ENCODE assay signal across 8 cellular contexts in the genomic region with DNA sequence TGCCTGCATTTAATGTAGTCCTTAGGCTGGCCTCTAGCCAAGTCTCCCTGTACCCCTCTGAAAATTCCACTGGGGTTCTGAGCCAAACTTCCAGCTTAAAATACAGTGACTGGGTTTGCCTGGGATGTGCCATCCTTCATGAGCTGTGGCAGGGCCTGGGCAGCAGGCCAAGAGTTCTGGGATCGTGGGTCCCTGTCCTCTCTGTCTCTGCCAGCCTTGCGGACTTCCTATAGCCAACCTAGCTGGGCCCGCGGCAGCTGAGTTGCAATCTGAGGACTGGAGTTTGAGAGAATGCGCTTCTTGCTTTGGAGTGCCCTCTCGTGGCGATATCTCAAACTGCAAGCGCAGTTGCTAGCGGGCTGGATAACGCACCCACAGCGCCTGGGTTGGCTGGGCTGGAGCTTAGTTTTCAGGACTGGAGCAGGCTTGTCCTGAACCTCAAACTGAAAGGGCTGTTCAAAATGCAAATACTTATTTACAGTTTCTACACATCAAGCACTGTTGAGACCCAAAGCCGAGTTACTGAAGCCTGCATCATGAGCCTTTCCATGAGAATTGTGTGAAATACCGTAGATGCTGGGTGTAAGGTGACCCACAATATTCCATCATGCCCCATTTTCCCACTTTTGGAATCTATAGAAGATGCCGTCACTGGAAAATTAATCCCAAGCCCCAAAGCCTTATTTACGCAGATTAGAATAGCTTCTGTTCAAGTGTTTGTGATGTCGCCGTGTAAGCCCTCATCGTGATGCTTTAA. TPM values are rescaled to one million over a fixed set of nuclear protein-coding genes. Genes with fewer than 3 reads are reported as not detected.
DNase-seq lines count a peak whose midpoint lies in the region; ATAC-seq and TF ChIP-seq lines count a peak whose summit lies in the region.

No MANE protein-coding gene starts in this region.

- peaks cover 23% of the 10 kb centered on the region for H3K27me3 Mint-ChIP-seq in activated naive CD8-positive, alpha-beta T cell treated with anti-CD3 and anti-CD28 coated beads, Interleukin-2, amount 10 ng/mL, durations not matched to agents 7 days and 5 days

- H3K27ac Mint-ChIP-seq in activated naive CD8-positive, alpha-beta T cell treated with anti-CD3 and anti-CD28 coated beads, Interleukin-2, amount 10 ng/mL, durations not matched to agents 7 days and 5 days: no peak overlapping the region

- intact Hi-C loops in cardiac septum (cut with DNase I): loop anchor here (1.0 to 5.0 kb wide), 3 partner anchors 41 to 198 kb away; no protein-coding TSS in a partner anchor

- H3K4me3 Mint-ChIP-seq in activated naive CD8-positive, alpha-beta T cell treated with anti-CD3 and anti-CD28 coated beads, Interleukin-2, amount 10 ng/mL, durations not matched to agents 7 days and 5 days: no peak overlapping the region

- no peak overlapping the region for H3K27ac ChIP-seq in SU-DHL-6 (ENCODE audit: low read depth, low read length)

- H3K9me2 ChIP-seq in SU-DHL-6 (replicated peaks; ENCODE audit: insufficient read depth, low read length): no peaks in the 10 kb centered on the region

- POLR2A ChIA-PET in activated naive CD8-positive, alpha-beta T cell treated with anti-CD3 and anti-CD28 coated beads, Interleukin-2, amount 10 ng/mL, durations not matched to agents 7 days and 5 days (lab: Charles Lee): interaction anchor here (1.0 kb wide), 1 partner anchor 100 kb away, joined by 7 read pairs; no protein-coding TSS in a partner anchor

- no peaks in the 10 kb centered on the region for H3K36me3 Mint-ChIP-seq in activated naive CD8-positive, alpha-beta T cell treated with anti-CD3 and anti-CD28 coated beads, Interleukin-2, amount 10 ng/mL, durations not matched to agents 7 days and 5 days

- peak; percentile 94 for DNase-seq in ELF-1 (ENCODE audit: low read depth, low spot score)
- DNase-seq in GOT3 (lab: John Stamatoyannopoulos, UW): peak; percentile 23
- DNase-seq in NB4 (ENCODE audit: low read depth): peak; percentile 78
- DNase-seq in activated naive CD8-positive, alpha-beta T cell treated with anti-CD3 and anti-CD28 coated beads, Interleukin-2, amount 10 ng/mL, durations not matched to agents 7 days and 5 days: peak; percentile 87
- DNase-seq in cardiac septum (ENCODE audit: low spot score): peak; percentile 92
- peak; percentile 82 for DNase-seq in putamen (ENCODE audit: low spot score)

- no peak overlapping the region for H3K4me2 ChIP-seq in SU-DHL-6 (ENCODE audit: low read depth, low read length, poor library complexity, severe bottlenecking)

- H4K20me1 ChIP-seq in SU-DHL-6 (ENCODE audit: low read depth, low read length): no peaks in the 10 kb centered on the region

- no peaks in the 10 kb centered on the region for H3K9me3 ChIP-seq in SU-DHL-6 (ENCODE audit: insufficient read depth, low read length)

- H3K36me3 ChIP-seq in SU-DHL-6 (ENCODE audit: low read length): no peaks in the 10 kb centered on the region

- peaks cover 5% of the 10 kb centered on the region for H3K9me3 Mint-ChIP-seq in activated naive CD8-positive, alpha-beta T cell treated with anti-CD3 and anti-CD28 coated beads, Interleukin-2, amount 10 ng/mL, durations not matched to agents 7 days and 5 days

- H3K4me3 ChIP-seq in NB4 (ENCODE audit: low read depth, low read length) (no peak overlapping the region), SU-DHL-6 (ENCODE audit: insufficient read depth, low read length, poor library complexity, severe bottlenecking) (no peak overlapping the region)

- TF ChIP-seq POLR2A in NB4 (IDR thresholded peaks at IDR 0.05; ENCODE audit: extremely low read depth, insufficient read length): no peak

- peaks cover 6% of the 10 kb centered on the region for H3K4me1 Mint-ChIP-seq in activated naive CD8-positive, alpha-beta T cell treated with anti-CD3 and anti-CD28 coated beads, Interleukin-2, amount 10 ng/mL, durations not matched to agents 7 days and 5 days

- H2AFZ ChIP-seq in SU-DHL-6 (ENCODE audit: low read depth, low read length, severe bottlenecking): no peak overlapping the region

- peak; percentile 89 for ATAC-seq in activated naive CD8-positive, alpha-beta T cell treated with anti-CD3 and anti-CD28 coated beads, Interleukin-2, amount 10 ng/mL, durations not matched to agents 7 days and 5 days (ENCODE audit: low read depth)
- ATAC-seq in HG02852 (IDR thresholded peaks at IDR 0.05; ENCODE audit: unreplicated experiment): no peak

- H3F3A ChIP-seq in SU-DHL-6 (ENCODE audit: insufficient read depth): no peaks in the 10 kb centered on the region

- no peaks in the 10 kb centered on the region for H3K79me2 ChIP-seq in SU-DHL-6 (ENCODE audit: insufficient read depth, low read length)

- H3K27me3 ChIP-seq in SU-DHL-6 (ENCODE audit: low read length): no peaks in the 10 kb centered on the region

- TF ChIP-seq CTCF in NB4 (IDR thresholded peaks at IDR 0.05; ENCODE audit: low read depth, low read length) (peak; percentile 86), SU-DHL-6 (IDR thresholded peaks at IDR 0.05; ENCODE audit: insufficient read depth, low read length, poor library complexity, severe bottlenecking) (peak; percentile 90)

- no peak overlapping the region for H3K9ac ChIP-seq in SU-DHL-6 (ENCODE audit: low read length)

RNA-seq across cellular contexts. Expression of a gene that starts 7.3 kb away (rescaled TPM):
- 10 to 100 TPM; 76.4 to 77.9 TPM for total RNA-seq in activated naive CD8-positive, alpha-beta T cell treated with anti-CD3 and anti-CD28 coated beads, Interleukin-2, amount 10 ng/mL, durations not matched to agents 7 days and 5 days
- 93.0 TPM for total RNA-seq in cardiac septum

RNA-seq across cellular contexts. Expression of a gene that starts 26.2 kb away (rescaled TPM):
- total RNA-seq in activated naive CD8-positive, alpha-beta T cell treated with anti-CD3 and anti-CD28 coated beads, Interleukin-2, amount 10 ng/mL, durations not matched to agents 7 days and 5 days: 100 to 1,000 TPM; 237 to 274 TPM
- 147 TPM for total RNA-seq in cardiac septum

RNA-seq across cellular contexts. Expression of a gene that starts 37.4 kb away (rescaled TPM):
- total RNA-seq in activated naive CD8-positive, alpha-beta T cell treated with anti-CD3 and anti-CD28 coated beads, Interleukin-2, amount 10 ng/mL, durations not matched to agents 7 days and 5 days: under 1 TPM; 0.47 to 0.57 TPM
- total RNA-seq in cardiac septum: 0.30 TPM

RNA-seq across cellular contexts. Expression of a gene that starts 55.6 kb away (rescaled TPM):
- total RNA-seq in activated naive CD8-positive, alpha-beta T cell treated with anti-CD3 and anti-CD28 coated beads, Interleukin-2, amount 10 ng/mL, durations not matched to agents 7 days and 5 days: 10 to 100 TPM; 36.1 to 39.8 TPM
- total RNA-seq in cardiac septum: 9.3 TPM

RNA-seq across cellular contexts. Expression of a gene that starts 55.8 kb away (rescaled TPM):
- total RNA-seq in activated naive CD8-positive, alpha-beta T cell treated with anti-CD3 and anti-CD28 coated beads, Interleukin-2, amount 10 ng/mL, durations not matched to agents 7 days and 5 days: 100 to 1,000 TPM; 232 to 237 TPM
- total RNA-seq in cardiac septum: 245 TPM

Comparison
In these comparisons a context has a peak if more than half of its experiments do, and no peak if none do; other contexts are left out.
1. DNase-seq: peak in every context shown above with its lines; median percentile 94 in ELF-1; 92 in cardiac septum; 87 in activated naive CD8-positive, alpha-beta T cell treated with anti-CD3 and anti-CD28 coated beads, Interleukin-2, amount 10 ng/mL, durations not matched to agents 7 days and 5 days; 82 in putamen; 78 in NB4; 23 in GOT3.